Comparison of ENCODE assay signal across 18 cellular contexts in genomic region chr1:233282582-233282886, GRCh38. TPM values are rescaled to one million over a fixed set of nuclear protein-coding genes. Genes with fewer than 3 reads are reported as not detected.
A peak's percentile ranks its signal among the peaks of the same experiment; 100 is the strongest.
DNase-seq lines count a peak whose midpoint lies in the region; ATAC-seq and TF ChIP-seq lines count a peak whose summit lies in the region.
"Had no signal": no experiment of that assay in that cellular context is flagged by ENCODE, and none has a peak within 500 bp of the region (broad histone marks: within the 10 kb centered on the region; RNA-seq: fewer than 3 reads in every experiment).

No MANE protein-coding gene starts in this region.

- H3K79me2 ChIP-seq in DND-41 (ENCODE audit: insufficient read depth, low read length) = peaks cover 11% of the 10 kb centered on the region
- H3K79me2 ChIP-seq: parathyroid adenoma had no signal

- peaks cover 19% of the 10 kb centered on the region for H3K4me1 ChIP-seq in CD4-positive, CD25-positive, alpha-beta regulatory T cell (ENCODE audit: control insufficient read depth, insufficient read depth, low read length, poor library complexity, severe bottlenecking)
- H3K4me1 ChIP-seq in DND-41 (ENCODE audit: insufficient read depth, low read length) = peaks cover 34% of the 10 kb centered on the region
- H3K4me1 ChIP-seq: lower lobe of right lung, parathyroid adenoma, vagina had no signal

- peak overlapping the region in 2 of 4 donors; percentile 69 to 71 for H3K4me3 Mint-ChIP-seq in CD4-positive, CD25-positive, alpha-beta regulatory T cell
- peak overlapping the region; percentile 46 for H3K4me3 Mint-ChIP-seq in activated CD4-positive, alpha-beta memory T cell treated with anti-CD3 and anti-CD28 coated beads for 36 hours
- peak overlapping the region in 3 of 5 donors; percentile 36 to 75 (median 61) for H3K4me3 Mint-ChIP-seq in immature natural killer cell

- no peak for DNase-seq in CD4-positive, CD25-positive, alpha-beta regulatory T cell
- DNase-seq in DND-41 (no peak), immature natural killer cell (no peak), islet precursor cell (no peak), NCI-H345 (lab: John Stamatoyannopoulos, UW) (no peak)
- DNase-seq in activated CD4-positive, alpha-beta memory T cell treated with anti-CD3 and anti-CD28 coated beads for 36 hours = no peak
- DNase-seq: activated CD4-positive, CD25-positive, alpha-beta regulatory T cell treated with anti-CD3 and anti-CD28 coated beads, Interleukin-2, amount 50 U/mL, for 72 hours; aorta; cerebellar nuclear complex; DMS 273 treated with DMSO at 0.1 percent for 48 hours; KG1; lower lobe of right lung; NCI-H1092; NCI-H524 treated with DMSO at 0.1 percent for 48 hours; OCI-M1 had no signal

- H3K4me1 Mint-ChIP-seq in CD4-positive, CD25-positive, alpha-beta regulatory T cell = peaks cover 14 to 34% (median 19%) of the 10 kb centered on the region in 4 donors
- peaks cover 45% of the 10 kb centered on the region for H3K4me1 Mint-ChIP-seq in activated CD4-positive, alpha-beta memory T cell treated with anti-CD3 and anti-CD28 coated beads for 36 hours (ENCODE audit: low read depth)
- peaks cover 18 to 22% of the 10 kb centered on the region in 2 donors for H3K4me1 Mint-ChIP-seq in immature natural killer cell

- H2AFZ ChIP-seq in DND-41 (ENCODE audit: low read depth, low read length) = peak overlapping the region; percentile 41; the same call in 1 of the 2 replicates
- H2AFZ ChIP-seq: parathyroid adenoma had no signal

- ATAC-seq in CD4-positive, CD25-positive, alpha-beta regulatory T cell (ENCODE audit: low read depth in 2 of 2) = no peak
- no peak for ATAC-seq in DND-41 (ENCODE audit: insufficient read depth, low read depth)
- ATAC-seq in HG03565 (IDR thresholded peaks at IDR 0.05; ENCODE audit: unreplicated experiment) = no peak
- ATAC-seq: lower lobe of right lung had no signal

- H3K9me3 ChIP-seq in CD4-positive, CD25-positive, alpha-beta regulatory T cell (ENCODE audit: control insufficient read depth in 2 of 2, low read length in 2 of 2) = no peaks in the 10 kb centered on the region
- no peaks in the 10 kb centered on the region for H3K9me3 ChIP-seq in DND-41 (ENCODE audit: insufficient read depth, low read length, severe bottlenecking)
- H3K9me3 ChIP-seq: lower lobe of right lung, vagina had no signal

- TF ChIP-seq CTCF in DND-41 (IDR thresholded peaks at IDR 0.05; ENCODE audit: borderline replicate concordance, extremely low read depth, low read length, poor library complexity, severe bottlenecking) = no peak

- POLR2A ChIA-PET in activated CD4-positive, alpha-beta memory T cell treated with anti-CD3 and anti-CD28 coated beads for 36 hours (lab: Charles Lee) = no interaction called here

- H3K9me3 Mint-ChIP-seq in CD4-positive, CD25-positive, alpha-beta regulatory T cell = peaks cover 0 to 1% (median 0%) of the 10 kb centered on the region in 7 donors
- no peaks in the 10 kb centered on the region for H3K9me3 Mint-ChIP-seq in activated CD4-positive, alpha-beta memory T cell treated with anti-CD3 and anti-CD28 coated beads for 36 hours
- no peaks in the 10 kb centered on the region for H3K9me3 Mint-ChIP-seq in immature natural killer cell

- H3K4me2 ChIP-seq in DND-41 (ENCODE audit: insufficient read depth, low read length) = peak overlapping the region; percentile 53

- CTCF ChIA-PET in activated CD4-positive, alpha-beta memory T cell treated with anti-CD3 and anti-CD28 coated beads for 36 hours (lab: Charles Lee) = interaction anchor here (1.5 kb wide), 1 partner anchor 13 kb away, joined by 4 read pairs; the partner anchor contains the start of gene PCNX2

- no peaks in the 10 kb centered on the region for H4K20me1 ChIP-seq in DND-41 (ENCODE audit: insufficient read depth, low read length)

- H3K9ac ChIP-seq in DND-41 (ENCODE audit: low read depth, low read length) = peak overlapping the region; percentile 17; the same call in 1 of the 2 replicates
- H3K9ac ChIP-seq: parathyroid adenoma had no signal

- H3K27ac Mint-ChIP-seq in CD4-positive, CD25-positive, alpha-beta regulatory T cell = peak overlapping the region; percentile 62 to 84 (median 69)
- peak overlapping the region; percentile 73 for H3K27ac Mint-ChIP-seq in activated CD4-positive, alpha-beta memory T cell treated with anti-CD3 and anti-CD28 coated beads for 36 hours
- H3K27ac Mint-ChIP-seq in immature natural killer cell = peak overlapping the region in 5 of 6 donors; percentile 3 to 85 (median 50)

- intact Hi-C loops in activated CD4-positive, alpha-beta memory T cell treated with anti-CD3 and anti-CD28 coated beads for 36 hours (cut with micrococcal nuclease) = loop anchor here (1.0 kb wide), 1 partner anchor 13 kb away; the partner anchor contains the start of gene PCNX2

- peak overlapping the region; percentile 53 for H3K4me3 ChIP-seq in CD4-positive, CD25-positive, alpha-beta regulatory T cell (ENCODE audit: low read depth, low read length)
- peak overlapping the region in 1 of 2 experiments; percentile 0; a peak in 1 of 4 replicates for H3K4me3 ChIP-seq in DND-41 (ENCODE audit: low read depth in 1 of 2, low read length in 2 of 2)
- H3K4me3 ChIP-seq: lower lobe of right lung, vagina had no signal

- peaks cover 2% of the 10 kb centered on the region for H3K36me3 Mint-ChIP-seq in CD4-positive, CD25-positive, alpha-beta regulatory T cell
- H3K36me3 Mint-ChIP-seq in activated CD4-positive, alpha-beta memory T cell treated with anti-CD3 and anti-CD28 coated beads for 36 hours = peaks cover 7% of the 10 kb centered on the region
- no peaks in the 10 kb centered on the region for H3K36me3 Mint-ChIP-seq in immature natural killer cell

- H3K27ac ChIP-seq in CD4-positive, CD25-positive, alpha-beta regulatory T cell (ENCODE audit: insufficient read depth, low read length, poor library complexity, severe bottlenecking) = no peak overlapping the region
- peak overlapping the region; percentile 64 for H3K27ac ChIP-seq in DND-41 (ENCODE audit: low read length)
- H3K27ac ChIP-seq: lower lobe of right lung, parathyroid adenoma, vagina had no signal

- no peaks in the 10 kb centered on the region for H3K36me3 ChIP-seq in CD4-positive, CD25-positive, alpha-beta regulatory T cell (ENCODE audit: control insufficient read depth, insufficient read depth, low read length)
- no peaks in the 10 kb centered on the region for H3K36me3 ChIP-seq in DND-41 (ENCODE audit: insufficient read depth, low read length)
- H3K36me3 ChIP-seq: lower lobe of right lung, vagina had no signal

- H3K27me3 ChIP-seq in CD4-positive, CD25-positive, alpha-beta regulatory T cell (ENCODE audit: control insufficient read depth, insufficient read depth, low read length) = no peaks in the 10 kb centered on the region
- no peaks in the 10 kb centered on the region for H3K27me3 ChIP-seq in DND-41 (ENCODE audit: insufficient read depth, low read length, poor library complexity)
- H3K27me3 ChIP-seq: vagina had no signal

- H3K27me3 Mint-ChIP-seq in CD4-positive, CD25-positive, alpha-beta regulatory T cell = no peaks in the 10 kb centered on the region
- H3K27me3 Mint-ChIP-seq in activated CD4-positive, alpha-beta memory T cell treated with anti-CD3 and anti-CD28 coated beads for 36 hours = no peaks in the 10 kb centered on the region
- H3K27me3 Mint-ChIP-seq in immature natural killer cell (ENCODE audit: low read depth in 3 of 3) = no peaks in the 10 kb centered on the region

RNA-seq across cellular contexts. Expression of gene PCNX2, which starts 13.0 kb away (rescaled TPM):
- total RNA-seq in CD4-positive, CD25-positive, alpha-beta regulatory T cell = 42.3 TPM
- polyA plus RNA-seq in CD4-positive, CD25-positive, alpha-beta regulatory T cell = 1 to 10 TPM; 1.6 to 4.2 (median 2.4) TPM
- 10 to 100 TPM; 17.8 to 18.5 TPM for total RNA-seq in activated CD4-positive, alpha-beta memory T cell treated with anti-CD3 and anti-CD28 coated beads for 36 hours
- polyA plus RNA-seq in immature natural killer cell = 1 to 10 TPM in 2 of 3 donors, not detected in 1; 1.1 to 2.6 TPM

RNA-seq across cellular contexts. Expression of gene MAP3K21, which starts 45.0 kb away (rescaled TPM):
- total RNA-seq in CD4-positive, CD25-positive, alpha-beta regulatory T cell = 0.30 TPM
- polyA plus RNA-seq in CD4-positive, CD25-positive, alpha-beta regulatory T cell = under 1 TPM in 3 of 4 donors, not detected in 1; 0.13 to 0.24 (median 0.21) TPM
- 1 to 10 TPM; 5.5 to 5.6 TPM for total RNA-seq in activated CD4-positive, alpha-beta memory T cell treated with anti-CD3 and anti-CD28 coated beads for 36 hours
- under 1 TPM in 1 of 3 donors, not detected in 2; 0.09 TPM for polyA plus RNA-seq in immature natural killer cell
